1 cellular context compared by ENCODE assay signal in genomic region chr5:54212331-54212730, GRCh38.
TF ChIP-seq lines count a peak whose summit lies in the region.

No MANE protein-coding gene starts in this region.

TF ChIP-seq in H1, 55 proteins besides CTCF, POLR2A, EP300 and RAD21 (continued from another document):
- TF ChIP-seq HDAC6 (IDR thresholded peaks at IDR 0.05; ENCODE audit: low read depth, low read length) (no peak), TEAD4 (IDR thresholded peaks at IDR 0.05; ENCODE audit: low read depth, low read length) (no peak), POLR2AphosphoS5 (IDR thresholded peaks at IDR 0.05; ENCODE audit: low read depth, low read length) (no peak), GTF2F1 (IDR thresholded peaks at IDR 0.05; ENCODE audit: borderline replicate concordance, low read depth, low read length) (no peak), SP2 (IDR thresholded peaks at IDR 0.05; ENCODE audit: low read length) (no peak), POU5F1 (IDR thresholded peaks at IDR 0.05; ENCODE audit: low read depth, low read length) (no peak), TAF7 (optimal IDR thresholded peaks at IDR 0.05; ENCODE audit: borderline replicate concordance, low read depth, low read length) (no peak), PHF8 (conservative IDR thresholded peaks at IDR 0.05; ENCODE audit: low read depth, low read length) (no peak)
